ENCODE assay signal across 1 cellular context in genomic region chr20:62407221-62407992, GRCh38.
TF ChIP-seq lines count a peak whose summit lies in the region.

A gene with protein sequence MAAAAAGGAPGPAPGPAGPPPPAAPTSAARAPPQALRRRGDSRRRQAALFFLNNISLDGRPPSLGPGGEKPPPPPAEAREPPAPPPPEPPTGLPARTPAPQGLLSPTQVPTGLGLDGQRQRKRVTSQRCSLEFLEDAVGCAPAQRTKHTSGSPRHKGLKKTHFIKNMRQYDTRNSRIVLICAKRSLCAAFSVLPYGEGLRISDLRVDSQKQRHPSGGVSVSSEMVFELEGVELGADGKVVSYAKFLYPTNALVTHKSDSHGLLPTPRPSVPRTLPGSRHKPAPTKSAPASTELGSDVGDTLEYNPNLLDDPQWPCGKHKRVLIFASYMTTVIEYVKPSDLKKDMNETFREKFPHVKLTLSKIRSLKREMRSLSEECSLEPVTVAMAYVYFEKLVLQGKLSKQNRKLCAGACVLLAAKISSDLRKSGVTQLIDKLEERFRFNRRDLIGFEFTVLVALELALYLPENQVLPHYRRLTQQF (minus strand): TSS chr20:62407285. CDS start chr20:62407276, 9 bp downstream.

TF ChIP-seq in HepG2, 621 proteins besides CTCF, POLR2A, EP300 and RAD21 (continued from another document and continues in another):
- no peak for TF ChIP-seq MTF2 (CRISPR knock-in tag; IDR thresholded peaks at IDR 0.05; ENCODE audit: borderline replicate concordance)
- no peak for TF ChIP-seq GRHL1 (CRISPR knock-in tag; conservative IDR thresholded peaks at IDR 0.05)
- no peak for TF ChIP-seq TCF7L2 (IDR thresholded peaks at IDR 0.05; ENCODE audit: low read depth, low read length)
- TF ChIP-seq ZNF619 (CRISPR knock-in tag; IDR thresholded peaks at IDR 0.05) = no peak
- peak; percentile 33 for TF ChIP-seq HNF4A (CRISPR knock-in tag; IDR thresholded peaks at IDR 0.05)
- TF ChIP-seq RORA (CRISPR knock-in tag; IDR thresholded peaks at IDR 0.05) = no peak
- TF ChIP-seq, protein P1, sequence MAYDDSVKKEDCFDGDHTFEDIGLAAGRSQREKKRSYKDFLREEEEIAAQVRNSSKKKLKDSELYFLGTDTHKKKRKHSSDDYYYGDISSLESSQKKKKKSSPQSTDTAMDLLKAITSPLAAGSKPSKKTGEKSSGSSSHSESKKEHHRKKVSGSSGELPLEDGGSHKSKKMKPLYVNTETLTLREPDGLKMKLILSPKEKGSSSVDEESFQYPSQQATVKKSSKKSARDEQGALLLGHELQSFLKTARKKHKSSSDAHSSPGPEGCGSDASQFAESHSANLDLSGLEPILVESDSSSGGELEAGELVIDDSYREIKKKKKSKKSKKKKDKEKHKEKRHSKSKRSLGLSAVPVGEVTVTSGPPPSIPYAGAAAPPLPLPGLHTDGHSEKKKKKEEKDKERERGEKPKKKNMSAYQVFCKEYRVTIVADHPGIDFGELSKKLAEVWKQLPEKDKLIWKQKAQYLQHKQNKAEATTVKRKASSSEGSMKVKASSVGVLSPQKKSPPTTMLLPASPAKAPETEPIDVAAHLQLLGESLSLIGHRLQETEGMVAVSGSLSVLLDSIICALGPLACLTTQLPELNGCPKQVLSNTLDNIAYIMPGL (CRISPR knock-in tag; IDR thresholded peaks at IDR 0.05; ENCODE audit: borderline replicate concordance in 1 of 2, low read depth in 1 of 2) = peak; percentile 30 to 93; a peak in 3 of 4 replicates
- TF ChIP-seq FOXK2 (IDR thresholded peaks at IDR 0.05) = no peak
- peak; percentile 95 for TF ChIP-seq E2F1 (CRISPR knock-in tag; IDR thresholded peaks at IDR 0.05)
- TF ChIP-seq KDM3A (CRISPR knock-in tag; IDR thresholded peaks at IDR 0.05; ENCODE audit: low read depth) = peak; percentile 72
- TF ChIP-seq ZNF484 (CRISPR knock-in tag; IDR thresholded peaks at IDR 0.05; ENCODE audit: borderline replicate concordance, low read depth) = peak; percentile 82; the same call in 1 of the 2 replicates
- no peak for TF ChIP-seq MLXIP (CRISPR knock-in tag; IDR thresholded peaks at IDR 0.05; ENCODE audit: borderline replicate concordance)
- no peak for TF ChIP-seq SRF (IDR thresholded peaks at IDR 0.05; ENCODE audit: low read depth, low read length)
- peak; percentile 93; the same call in 1 of the 2 replicates for TF ChIP-seq ETV6 (CRISPR knock-in tag; conservative IDR thresholded peaks at IDR 0.05)
- TF ChIP-seq TEAD3 (CRISPR knock-in tag; optimal IDR thresholded peaks at IDR 0.05; ENCODE audit: borderline replicate concordance) = peak; percentile 57
- no peak for TF ChIP-seq HHEX (CRISPR knock-in tag; IDR thresholded peaks at IDR 0.05)
- TF ChIP-seq FOXA1 (IDR thresholded peaks at IDR 0.05) = no peak
- peak; percentile 51; the same call in 1 of the 2 replicates for TF ChIP-seq FOXA1 (CRISPR knock-in tag; IDR thresholded peaks at IDR 0.05)
- no peak; the same call in 1 of the 2 replicates for TF ChIP-seq ZNF75D (CRISPR knock-in tag; IDR thresholded peaks at IDR 0.05; ENCODE audit: borderline replicate concordance)
- peak; percentile 87 for TF ChIP-seq ZNF605 (CRISPR knock-in tag; IDR thresholded peaks at IDR 0.05)
- TF ChIP-seq RFX5 (IDR thresholded peaks at IDR 0.05; ENCODE audit: low read depth, low read length) = no peak
- TF ChIP-seq, protein P2, sequence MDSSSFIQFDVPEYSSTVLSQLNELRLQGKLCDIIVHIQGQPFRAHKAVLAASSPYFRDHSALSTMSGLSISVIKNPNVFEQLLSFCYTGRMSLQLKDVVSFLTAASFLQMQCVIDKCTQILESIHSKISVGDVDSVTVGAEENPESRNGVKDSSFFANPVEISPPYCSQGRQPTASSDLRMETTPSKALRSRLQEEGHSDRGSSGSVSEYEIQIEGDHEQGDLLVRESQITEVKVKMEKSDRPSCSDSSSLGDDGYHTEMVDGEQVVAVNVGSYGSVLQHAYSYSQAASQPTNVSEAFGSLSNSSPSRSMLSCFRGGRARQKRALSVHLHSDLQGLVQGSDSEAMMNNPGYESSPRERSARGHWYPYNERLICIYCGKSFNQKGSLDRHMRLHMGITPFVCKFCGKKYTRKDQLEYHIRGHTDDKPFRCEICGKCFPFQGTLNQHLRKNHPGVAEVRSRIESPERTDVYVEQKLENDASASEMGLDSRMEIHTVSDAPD (CRISPR knock-in tag; IDR thresholded peaks at IDR 0.05) = 0 out of 2 replicates have a peak, but pooled peaks have one; percentile 35
- TF ChIP-seq FIP1L1 (IDR thresholded peaks at IDR 0.05; ENCODE audit: borderline replicate concordance, insufficient read depth, low read depth, low read length) = no peak
- TF ChIP-seq BCL6 (CRISPR knock-in tag; IDR thresholded peaks at IDR 0.05) = peak; percentile 57
- no peak for TF ChIP-seq ZNF121 (CRISPR knock-in tag; IDR thresholded peaks at IDR 0.05)
- peak; percentile 50; the same call in 1 of the 2 replicates for TF ChIP-seq SIN3B (IDR thresholded peaks at IDR 0.05; ENCODE audit: low read length)
- peak; percentile 88 for TF ChIP-seq POGZ (CRISPR knock-in tag; IDR thresholded peaks at IDR 0.05)
- TF ChIP-seq, protein P3, sequence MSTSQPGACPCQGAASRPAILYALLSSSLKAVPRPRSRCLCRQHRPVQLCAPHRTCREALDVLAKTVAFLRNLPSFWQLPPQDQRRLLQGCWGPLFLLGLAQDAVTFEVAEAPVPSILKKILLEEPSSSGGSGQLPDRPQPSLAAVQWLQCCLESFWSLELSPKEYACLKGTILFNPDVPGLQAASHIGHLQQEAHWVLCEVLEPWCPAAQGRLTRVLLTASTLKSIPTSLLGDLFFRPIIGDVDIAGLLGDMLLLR (CRISPR knock-in tag; IDR thresholded peaks at IDR 0.05) = peak; percentile 92; the same call in 1 of the 2 replicates
- TF ChIP-seq ARID2 (CRISPR knock-in tag; IDR thresholded peaks at IDR 0.05; ENCODE audit: borderline replicate concordance) = peak; percentile 97
- peak; percentile 56 for TF ChIP-seq ETV5 (CRISPR knock-in tag; IDR thresholded peaks at IDR 0.05; ENCODE audit: borderline replicate concordance)
- TF ChIP-seq, protein P4, sequence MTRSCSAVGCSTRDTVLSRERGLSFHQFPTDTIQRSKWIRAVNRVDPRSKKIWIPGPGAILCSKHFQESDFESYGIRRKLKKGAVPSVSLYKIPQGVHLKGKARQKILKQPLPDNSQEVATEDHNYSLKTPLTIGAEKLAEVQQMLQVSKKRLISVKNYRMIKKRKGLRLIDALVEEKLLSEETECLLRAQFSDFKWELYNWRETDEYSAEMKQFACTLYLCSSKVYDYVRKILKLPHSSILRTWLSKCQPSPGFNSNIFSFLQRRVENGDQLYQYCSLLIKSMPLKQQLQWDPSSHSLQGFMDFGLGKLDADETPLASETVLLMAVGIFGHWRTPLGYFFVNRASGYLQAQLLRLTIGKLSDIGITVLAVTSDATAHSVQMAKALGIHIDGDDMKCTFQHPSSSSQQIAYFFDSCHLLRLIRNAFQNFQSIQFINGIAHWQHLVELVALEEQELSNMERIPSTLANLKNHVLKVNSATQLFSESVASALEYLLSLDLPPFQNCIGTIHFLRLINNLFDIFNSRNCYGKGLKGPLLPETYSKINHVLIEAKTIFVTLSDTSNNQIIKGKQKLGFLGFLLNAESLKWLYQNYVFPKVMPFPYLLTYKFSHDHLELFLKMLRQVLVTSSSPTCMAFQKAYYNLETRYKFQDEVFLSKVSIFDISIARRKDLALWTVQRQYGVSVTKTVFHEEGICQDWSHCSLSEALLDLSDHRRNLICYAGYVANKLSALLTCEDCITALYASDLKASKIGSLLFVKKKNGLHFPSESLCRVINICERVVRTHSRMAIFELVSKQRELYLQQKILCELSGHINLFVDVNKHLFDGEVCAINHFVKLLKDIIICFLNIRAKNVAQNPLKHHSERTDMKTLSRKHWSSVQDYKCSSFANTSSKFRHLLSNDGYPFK (CRISPR knock-in tag; IDR thresholded peaks at IDR 0.05; ENCODE audit: borderline replicate concordance) = peak; percentile 74
- TF ChIP-seq ZNF7 (CRISPR knock-in tag; IDR thresholded peaks at IDR 0.05) = peak; percentile 51; the same call in 1 of the 2 replicates
- peak; percentile 78 for TF ChIP-seq PTBP1 (IDR thresholded peaks at IDR 0.05; ENCODE audit: low read depth, low read length, poor library complexity, severe bottlenecking)
- TF ChIP-seq ZNF883 (CRISPR knock-in tag; IDR thresholded peaks at IDR 0.05; ENCODE audit: not compliant biosample characterization) = no peak
- no peak for TF ChIP-seq RFX1 (IDR thresholded peaks at IDR 0.05)
- TF ChIP-seq, protein P5, sequence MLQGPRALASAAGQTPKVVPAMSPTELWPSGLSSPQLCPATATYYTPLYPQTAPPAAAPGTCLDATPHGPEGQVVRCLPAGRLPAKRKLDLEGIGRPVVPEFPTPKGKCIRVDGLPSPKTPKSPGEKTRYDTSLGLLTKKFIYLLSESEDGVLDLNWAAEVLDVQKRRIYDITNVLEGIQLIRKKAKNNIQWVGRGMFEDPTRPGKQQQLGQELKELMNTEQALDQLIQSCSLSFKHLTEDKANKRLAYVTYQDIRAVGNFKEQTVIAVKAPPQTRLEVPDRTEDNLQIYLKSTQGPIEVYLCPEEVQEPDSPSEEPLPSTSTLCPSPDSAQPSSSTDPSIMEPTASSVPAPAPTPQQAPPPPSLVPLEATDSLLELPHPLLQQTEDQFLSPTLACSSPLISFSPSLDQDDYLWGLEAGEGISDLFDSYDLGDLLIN (CRISPR knock-in tag; IDR thresholded peaks at IDR 0.05; ENCODE audit: borderline replicate concordance) = peak; percentile 97; the same call in 1 of the 2 replicates
- TF ChIP-seq TBP (CRISPR knock-in tag; IDR thresholded peaks at IDR 0.05) = 0 out of 2 replicates have a peak, but pooled peaks have one; percentile 85
- TF ChIP-seq ZNF747 (CRISPR knock-in tag; IDR thresholded peaks at IDR 0.05; ENCODE audit: borderline replicate concordance) = peak; percentile 90
- no peak for TF ChIP-seq SOX13 (IDR thresholded peaks at IDR 0.05)
- peak in 1 of 2 experiments; percentile 49; a peak in 2 of 4 replicates for TF ChIP-seq SOX13 (CRISPR knock-in tag; conservative IDR thresholded peaks at IDR 0.05 in 1 of 2, IDR thresholded peaks at IDR 0.05 in 1 of 2)
- TF ChIP-seq, protein P6, sequence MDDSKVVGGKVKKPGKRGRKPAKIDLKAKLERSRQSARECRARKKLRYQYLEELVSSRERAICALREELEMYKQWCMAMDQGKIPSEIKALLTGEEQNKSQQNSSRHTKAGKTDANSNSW (CRISPR knock-in tag; IDR thresholded peaks at IDR 0.05; ENCODE audit: borderline replicate concordance) = 0 out of 2 replicates have a peak, but pooled peaks have one; percentile 43
- peak; percentile 90 for TF ChIP-seq RCOR2 (CRISPR knock-in tag; IDR thresholded peaks at IDR 0.05)
- TF ChIP-seq ZNF160 (CRISPR knock-in tag; IDR thresholded peaks at IDR 0.05) = peak; percentile 89
- no peak for TF ChIP-seq ZFY (CRISPR knock-in tag; IDR thresholded peaks at IDR 0.05)
- TF ChIP-seq DNMT1 (CRISPR knock-in tag; IDR thresholded peaks at IDR 0.05) = peak; percentile 80; the same call in 1 of the 2 replicates
- no peak for TF ChIP-seq PRMT3 (CRISPR knock-in tag; IDR thresholded peaks at IDR 0.05; ENCODE audit: borderline replicate concordance, low read depth)
- TF ChIP-seq ZBTB39 (CRISPR knock-in tag; IDR thresholded peaks at IDR 0.05) = peak; percentile 23; the same call in 1 of the 2 replicates
